8 cellular contexts compared by ENCODE assay signal in genomic region chr1:198934901-198935301, GRCh38.
DNase-seq lines count a peak whose midpoint lies in the region; ATAC-seq and TF ChIP-seq lines count a peak whose summit lies in the region.

No MANE protein-coding gene starts in this region.

- ATAC-seq in HG03159 (IDR thresholded peaks at IDR 0.05; ENCODE audit: unreplicated experiment) = peak; percentile 26
- ATAC-seq in aorta (ENCODE audit: low FRiP score) = no peak

- no peak overlapping the region for H3K27ac Mint-ChIP-seq in type B pancreatic cell

- H3K4me1 ChIP-seq in SJCRH30 (no peaks in the 10 kb centered on the region; the same call in 1 of the 2 replicates), aorta (ENCODE audit: control insufficient read depth in 1 of 2, insufficient read depth in 2 of 2, low read length in 2 of 2) (peaks cover 0 to 4% of the 10 kb centered on the region in 2 donors)

- no peaks in the 10 kb centered on the region for H3K36me3 ChIP-seq in SJCRH30
- H3K36me3 ChIP-seq in aorta (ENCODE audit: control insufficient read depth in 1 of 2, insufficient read depth in 2 of 2, low read length in 1 of 2) = no peaks in the 10 kb centered on the region

- H3K27ac ChIP-seq in SJCRH30 = peak overlapping the region; percentile 39
- H3K27ac ChIP-seq in angular gyrus (ENCODE audit: low read depth, low read length) = peak overlapping the region; percentile 85
- H3K27ac ChIP-seq in aorta (ENCODE audit: low read depth in 1 of 2, low read length in 2 of 2) = no peak overlapping the region

- intact Hi-C loops in aorta (cut with DNase I) = no loop called here

- no peaks in the 10 kb centered on the region for H3K9me3 Mint-ChIP-seq in type B pancreatic cell

- H3K9me3 ChIP-seq in SJCRH30 (replicated peaks) = no peaks in the 10 kb centered on the region
- no peaks in the 10 kb centered on the region for H3K9me3 ChIP-seq in aorta (ENCODE audit: control insufficient read depth, low read length)

- DNase-seq in NCI-H345 (lab: John Stamatoyannopoulos, UW) (peak; percentile 19), NCI-H345 treated with DMSO at 0.1 percent for 48 hours (lab: John Stamatoyannopoulos, UW; ENCODE audit: unreplicated experiment) (no peak), SJCRH30 (peak; percentile 5 to 23), mucosa of gallbladder (ENCODE audit: low spot score) (peak; percentile 14), aorta (no peak), type B pancreatic cell (ENCODE audit: extremely low spot score, unreplicated experiment) (no peak)

- no peaks in the 10 kb centered on the region for H3K27me3 Mint-ChIP-seq in type B pancreatic cell

- TF ChIP-seq CTCF in type B pancreatic cell (conservative IDR thresholded peaks at IDR 0.05) = no peak

- no peaks in the 10 kb centered on the region for H3K27me3 ChIP-seq in SJCRH30
- H3K27me3 ChIP-seq in aorta (ENCODE audit: control insufficient read depth in 1 of 2, insufficient read depth in 2 of 2, low read length in 1 of 2) = no peaks in the 10 kb centered on the region

- H3K36me3 Mint-ChIP-seq in type B pancreatic cell = no peaks in the 10 kb centered on the region

- 6 to 8% methylated on average over 6 of the region's 6 CpGs for WGBS in aorta, 2 donors

- H3K4me3 ChIP-seq in SJCRH30 (peak overlapping the region; percentile 61), aorta (ENCODE audit: low read length in 2 of 2) (peak overlapping the region; percentile 42 to 76)

- peaks cover 29% of the 10 kb centered on the region for H3K4me1 Mint-ChIP-seq in type B pancreatic cell (ENCODE audit: unreplicated experiment)

- H3K4me3 Mint-ChIP-seq in type B pancreatic cell = no peak overlapping the region

Comparison
In these comparisons a context has a peak if more than half of its experiments do, and no peak if none do; other contexts are left out.
1. DNase-seq: peak in NCI-H345 (single experiment), SJCRH30 (2 of 2) and mucosa of gallbladder (single experiment); none in NCI-H345 treated with DMSO at 0.1 percent for 48 hours (single experiment), aorta (0 of 2) and type B pancreatic cell (single experiment).
2. H3K27ac ChIP-seq: peak in SJCRH30 (single experiment) and angular gyrus (single experiment); none in aorta (0 of 2).